In the genomic region with DNA sequence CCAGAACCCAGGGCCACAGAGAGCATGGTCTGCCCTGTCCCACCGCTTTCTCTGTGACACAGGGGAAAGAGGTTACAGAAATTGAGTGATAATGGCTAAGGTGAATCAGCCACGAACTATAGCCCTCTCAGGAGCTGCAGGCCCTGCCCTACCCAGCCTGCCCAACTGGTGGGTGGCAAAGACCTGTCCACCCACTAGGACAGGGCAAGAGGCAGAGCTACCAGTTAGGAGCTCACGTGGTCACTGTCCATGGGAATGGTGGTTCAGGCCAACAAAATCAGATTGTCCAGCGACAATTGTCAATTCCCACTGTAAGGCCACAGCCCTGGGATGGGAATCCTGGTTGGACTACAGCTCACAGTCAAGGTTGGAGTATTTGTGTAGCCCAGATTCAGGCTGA, we compare ENCODE assay signal across 20 cellular contexts.
"Had no signal": no experiment of that assay in that cellular context is flagged by ENCODE, and none has a peak within 500 bp of the region (broad histone marks: within the 10 kb centered on the region; RNA-seq: fewer than 3 reads in every experiment).

No MANE protein-coding gene starts in this region.

- H3K36me3 ChIP-seq: heart left ventricle, right lobe of liver, tibial nerve had no signal

- H3K4me1 ChIP-seq: heart left ventricle, psoas muscle, right lobe of liver, testis, tibial nerve had no signal

- ATAC-seq: heart left ventricle; mucosa of descending colon; naive thymus-derived CD8-positive, alpha-beta T cell; psoas muscle; stimulated activated naive B cell treated with anti-CD40 and anti-IgM and Interleukin-4, amounts not matched to agents 10 μg/mL and 1 μg/mL and 100 μg/mL, for 72 hours; stimulated activated naive CD8-positive, alpha-beta T cell treated with anti-CD3 and anti-CD28 coated beads, Interleukin-15, amount 100 ng/mL, for 72 hours had no signal

- H3K9me3 ChIP-seq: heart left ventricle, mucosa of descending colon, psoas muscle, right lobe of liver, testis, tibial nerve had no signal

- H3K36me3 Mint-ChIP-seq: naive thymus-derived CD8-positive, alpha-beta T cell had no signal

- DNase-seq: cerebellar nuclear complex; effector CD8-positive, alpha-beta T cell; heart left ventricle; hippocampal formation; kidney glomerular epithelial cell; mammary epithelial cell; mucosa of descending colon; naive thymus-derived CD8-positive, alpha-beta T cell; nucleus accumbens; psoas muscle; retina; stimulated activated CD4-positive, alpha-beta T cell treated with anti-CD3 and anti-CD28 coated beads, Interleukin-4, amount 100 ng/mL, for 24 hours; stimulated activated naive B cell treated with anti-CD40 and anti-IgM and Interleukin-4, amounts not matched to agents 10 μg/mL and 1 μg/mL and 100 μg/mL, for 72 hours; stimulated activated naive CD8-positive, alpha-beta T cell treated with anti-CD3 and anti-CD28 coated beads, Interleukin-15, amount 100 ng/mL, for 72 hours; testis had no signal

- H3K9me3 Mint-ChIP-seq: naive thymus-derived CD8-positive, alpha-beta T cell; stimulated activated naive B cell treated with anti-CD40 and anti-IgM and Interleukin-4, amounts not matched to agents 10 μg/mL and 1 μg/mL and 100 μg/mL, for 72 hours; stimulated activated naive CD8-positive, alpha-beta T cell treated with anti-CD3 and anti-CD28 coated beads, Interleukin-15, amount 100 ng/mL, for 72 hours had no signal

- FAIRE-seq: colon, frontal cortex, islet of Langerhans had no signal

- H3K4me3 Mint-ChIP-seq: naive thymus-derived CD8-positive, alpha-beta T cell; stimulated activated naive B cell treated with anti-CD40 and anti-IgM and Interleukin-4, amounts not matched to agents 10 μg/mL and 1 μg/mL and 100 μg/mL, for 72 hours; stimulated activated naive CD8-positive, alpha-beta T cell treated with anti-CD3 and anti-CD28 coated beads, Interleukin-15, amount 100 ng/mL, for 72 hours had no signal

- H3K27ac ChIP-seq: heart left ventricle, psoas muscle, right lobe of liver, testis, tibial nerve had no signal

- H3K27me3 Mint-ChIP-seq: naive thymus-derived CD8-positive, alpha-beta T cell had no signal

- H3K27me3 ChIP-seq: heart left ventricle, right lobe of liver, testis, tibial nerve had no signal

- H3K27ac Mint-ChIP-seq: stimulated activated naive B cell treated with anti-CD40 and anti-IgM and Interleukin-4, amounts not matched to agents 10 μg/mL and 1 μg/mL and 100 μg/mL, for 72 hours; stimulated activated naive CD8-positive, alpha-beta T cell treated with anti-CD3 and anti-CD28 coated beads, Interleukin-15, amount 100 ng/mL, for 72 hours had no signal

- H3K4me3 ChIP-seq: heart left ventricle, mucosa of descending colon, psoas muscle, right lobe of liver, testis, tibial nerve had no signal
